12 cellular contexts compared by ENCODE assay signal in genomic region chr1:172393354-172393753, GRCh38. TPM values are rescaled to one million over a fixed set of nuclear protein-coding genes. Genes with fewer than 3 reads are reported as not detected.
DNase-seq lines count a peak whose midpoint lies in the region; ATAC-seq, FAIRE-seq and TF ChIP-seq lines count a peak whose summit lies in the region.
"Had no signal": no experiment of that assay in that cellular context is flagged by ENCODE, and none has a peak within 500 bp of the region (broad histone marks: within the 10 kb centered on the region; RNA-seq: fewer than 3 reads in every experiment).

No MANE protein-coding gene starts in this region.

- H3K9me3 ChIP-seq in thyroid gland: no peaks in the 10 kb centered on the region
- H3K9me3 ChIP-seq: gastrocnemius medialis had no signal

- H3K27ac Mint-ChIP-seq in activated T-cell treated with anti-CD3 and anti-CD28 coated beads, Interleukin-2, amount 50 U/mL, for 72 hours: peak overlapping the region; percentile 74
- peak overlapping the region; percentile 71 for H3K27ac Mint-ChIP-seq in activated CD8-positive, alpha-beta T cell treated with anti-CD3 and anti-CD28 coated beads, Interleukin-2, amount 10 ng/mL, durations not matched to agents 7 days and 5 days
- H3K27ac Mint-ChIP-seq in mesothelial cell of epicardium: peak overlapping the region; percentile 97

- POLR2A ChIA-PET in activated CD8-positive, alpha-beta T cell treated with anti-CD3 and anti-CD28 coated beads, Interleukin-2, amount 10 ng/mL, durations not matched to agents 7 days and 5 days (lab: Charles Lee): no interaction called here

- no peak for TF ChIP-seq CTCF in mesothelial cell of epicardium (IDR thresholded peaks at IDR 0.05; ENCODE audit: unreplicated experiment)
- TF ChIP-seq CTCF in thyroid gland (IDR thresholded peaks at IDR 0.05): no peak

- H3K4me3 ChIP-seq in thyroid gland (replicated peaks in 1 of 3): no peak overlapping the region
- H3K4me3 ChIP-seq: gastrocnemius medialis had no signal

- 67 to 77% methylated on average over 5 of the region's 5 CpGs for WGBS in thyroid gland, 2 donors

- no peaks in the 10 kb centered on the region for H3K9me3 Mint-ChIP-seq in activated T-cell treated with anti-CD3 and anti-CD28 coated beads, Interleukin-2, amount 50 U/mL, for 72 hours
- no peaks in the 10 kb centered on the region for H3K9me3 Mint-ChIP-seq in activated T-cell treated with anti-CD3 and anti-CD28 coated beads, Interleukin-2, amount 50 U/mL, for 4 hours
- no peaks in the 10 kb centered on the region for H3K9me3 Mint-ChIP-seq in activated CD8-positive, alpha-beta T cell treated with anti-CD3 and anti-CD28 coated beads, Interleukin-2, amount 10 ng/mL, durations not matched to agents 7 days and 5 days (ENCODE audit: insufficient read depth)
- no peaks in the 10 kb centered on the region for H3K9me3 Mint-ChIP-seq in mesothelial cell of epicardium

- TF ChIP-seq POLR2A in thyroid gland (IDR thresholded peaks at IDR 0.05): no peak
- no peak for TF ChIP-seq POLR2A in GM12892 (IDR thresholded peaks at IDR 0.05; ENCODE audit: low read depth, low read length)

- no peak for FAIRE-seq in GM12892 (lab: Jason Lieb, UNC)
- FAIRE-seq in RCC 7860 (lab: Jason Lieb, UNC): no peak
- FAIRE-seq: bronchial epithelial cell had no signal

- no peak for DNase-seq in activated T-cell treated with anti-CD3 and anti-CD28 coated beads, Interleukin-2, amount 50 U/mL, for 72 hours
- no peak for DNase-seq in activated T-cell treated with anti-CD3 and anti-CD28 coated beads, Interleukin-2, amount 50 U/mL, for 4 hours
- DNase-seq in activated CD8-positive, alpha-beta T cell treated with anti-CD3 and anti-CD28 coated beads, Interleukin-2, amount 10 ng/mL, durations not matched to agents 7 days and 5 days: no peak
- no peak for DNase-seq in mesothelial cell of epicardium (ENCODE audit: low spot score in 2 of 2, unreplicated experiment in 2 of 2)
- no peak for DNase-seq in thyroid gland
- DNase-seq in GM12892 (ENCODE audit: insufficient read length): no peak
- no peak for DNase-seq in HCEC 1CT
- DNase-seq in RCC 7860 (ENCODE audit: low spot score): no peak
- DNase-seq: gastrocnemius medialis, SW 1271 had no signal

- peak overlapping the region; percentile 88 to 90 (median 89) for H3K27ac ChIP-seq in thyroid gland
- H3K27ac ChIP-seq: gastrocnemius medialis had no signal

- peak in 1 of 2 donors; percentile 18 for ATAC-seq in activated T-cell treated with anti-CD3 and anti-CD28 coated beads, Interleukin-2, amount 50 U/mL, for 72 hours (replicated peaks in 1 of 2)
- ATAC-seq in activated T-cell treated with anti-CD3 and anti-CD28 coated beads, Interleukin-2, amount 50 U/mL, for 4 hours: no peak
- ATAC-seq in activated CD8-positive, alpha-beta T cell treated with anti-CD3 and anti-CD28 coated beads, Interleukin-2, amount 10 ng/mL, durations not matched to agents 7 days and 5 days: no peak

- no peaks in the 10 kb centered on the region for H3K27me3 Mint-ChIP-seq in activated T-cell treated with anti-CD3 and anti-CD28 coated beads, Interleukin-2, amount 50 U/mL, for 72 hours (ENCODE audit: low read depth)
- H3K27me3 Mint-ChIP-seq in activated T-cell treated with anti-CD3 and anti-CD28 coated beads, Interleukin-2, amount 50 U/mL, for 4 hours (ENCODE audit: low read depth): no peaks in the 10 kb centered on the region
- no peaks in the 10 kb centered on the region for H3K27me3 Mint-ChIP-seq in activated CD8-positive, alpha-beta T cell treated with anti-CD3 and anti-CD28 coated beads, Interleukin-2, amount 10 ng/mL, durations not matched to agents 7 days and 5 days (ENCODE audit: low read depth)
- no peaks in the 10 kb centered on the region for H3K27me3 Mint-ChIP-seq in mesothelial cell of epicardium (ENCODE audit: low read depth)

- H3K36me3 ChIP-seq in thyroid gland: no peaks in the 10 kb centered on the region
- H3K36me3 ChIP-seq: gastrocnemius medialis had no signal

- intact Hi-C loops in thyroid gland (cut with DNase I): no loop called here

- CTCF ChIA-PET in activated CD8-positive, alpha-beta T cell treated with anti-CD3 and anti-CD28 coated beads, Interleukin-2, amount 10 ng/mL, durations not matched to agents 7 days and 5 days (lab: Charles Lee): interaction anchor here (0.8 to 4.5 kb wide), 9 partner anchors 10 to 389 kb away, joined by 3 to 34 read pairs (median 5); no protein-coding TSS in a partner anchor

- H3K27me3 ChIP-seq in thyroid gland: no peaks in the 10 kb centered on the region
- H3K27me3 ChIP-seq: gastrocnemius medialis had no signal

- H3K36me3 Mint-ChIP-seq in activated T-cell treated with anti-CD3 and anti-CD28 coated beads, Interleukin-2, amount 50 U/mL, for 72 hours (ENCODE audit: insufficient read depth in 2 of 2): peaks cover 0 to 2% of the 10 kb centered on the region in 2 donors
- H3K36me3 Mint-ChIP-seq in activated T-cell treated with anti-CD3 and anti-CD28 coated beads, Interleukin-2, amount 50 U/mL, for 4 hours (ENCODE audit: insufficient read depth): no peaks in the 10 kb centered on the region
- H3K36me3 Mint-ChIP-seq in activated CD8-positive, alpha-beta T cell treated with anti-CD3 and anti-CD28 coated beads, Interleukin-2, amount 10 ng/mL, durations not matched to agents 7 days and 5 days (ENCODE audit: low read depth): peaks cover 19% of the 10 kb centered on the region
- peaks cover 3% of the 10 kb centered on the region for H3K36me3 Mint-ChIP-seq in mesothelial cell of epicardium

- H3K4me1 Mint-ChIP-seq in activated T-cell treated with anti-CD3 and anti-CD28 coated beads, Interleukin-2, amount 50 U/mL, for 72 hours (ENCODE audit: low read depth): peaks cover 76% of the 10 kb centered on the region
- H3K4me1 Mint-ChIP-seq in activated T-cell treated with anti-CD3 and anti-CD28 coated beads, Interleukin-2, amount 50 U/mL, for 4 hours (ENCODE audit: low read depth): peaks cover 65% of the 10 kb centered on the region
- H3K4me1 Mint-ChIP-seq in activated CD8-positive, alpha-beta T cell treated with anti-CD3 and anti-CD28 coated beads, Interleukin-2, amount 10 ng/mL, durations not matched to agents 7 days and 5 days (ENCODE audit: low read depth): peaks cover 48% of the 10 kb centered on the region
- H3K4me1 Mint-ChIP-seq in mesothelial cell of epicardium: peaks cover 90% of the 10 kb centered on the region

- peak overlapping the region; percentile 28 to 72 for H3K4me3 Mint-ChIP-seq in activated T-cell treated with anti-CD3 and anti-CD28 coated beads, Interleukin-2, amount 50 U/mL, for 72 hours
- H3K4me3 Mint-ChIP-seq in activated T-cell treated with anti-CD3 and anti-CD28 coated beads, Interleukin-2, amount 50 U/mL, for 4 hours: no peak overlapping the region
- H3K4me3 Mint-ChIP-seq in activated CD8-positive, alpha-beta T cell treated with anti-CD3 and anti-CD28 coated beads, Interleukin-2, amount 10 ng/mL, durations not matched to agents 7 days and 5 days: peak overlapping the region; percentile 71
- no peak overlapping the region for H3K4me3 Mint-ChIP-seq in mesothelial cell of epicardium

- H3K4me1 ChIP-seq in thyroid gland: peaks cover 41 to 53% of the 10 kb centered on the region in 2 donors

RNA-seq across cellular contexts. Expression of gene C1orf105, which starts 27.1 kb away (rescaled TPM):
- total RNA-seq in activated T-cell treated with anti-CD3 and anti-CD28 coated beads, Interleukin-2, amount 50 U/mL, for 72 hours: not detected
- not detected for total RNA-seq in activated T-cell treated with anti-CD3 and anti-CD28 coated beads, Interleukin-2, amount 50 U/mL, for 4 hours
- total RNA-seq in activated CD8-positive, alpha-beta T cell treated with anti-CD3 and anti-CD28 coated beads, Interleukin-2, amount 10 ng/mL, durations not matched to agents 7 days and 5 days: not detected
- total RNA-seq in mesothelial cell of epicardium: 0.57 to 0.95 TPM in 2 of 3 replicates, not detected in the other
- total RNA-seq in thyroid gland: not detected
- polyA plus RNA-seq in GM12892 (2012; ENCODE audit: missing spikeins): not detected
- total RNA-seq: activated CD8-positive, alpha-beta memory T cell treated with anti-CD3 and anti-CD28 coated beads, Interleukin-2, amount 10 ng/mL, durations not matched to agents 7 days and 5 days; bronchial epithelial cell had no signal

RNA-seq across cellular contexts. Expression of gene PIGC, which starts 50.5 kb away (rescaled TPM):
- 10 to 100 TPM; 31.4 to 32.7 TPM for total RNA-seq in activated T-cell treated with anti-CD3 and anti-CD28 coated beads, Interleukin-2, amount 50 U/mL, for 72 hours
- 10 to 100 TPM; 16.8 to 19.1 (median 17.8) TPM for total RNA-seq in activated T-cell treated with anti-CD3 and anti-CD28 coated beads, Interleukin-2, amount 50 U/mL, for 4 hours
- 10 to 100 TPM; 25.4 to 27.0 TPM for total RNA-seq in activated CD8-positive, alpha-beta T cell treated with anti-CD3 and anti-CD28 coated beads, Interleukin-2, amount 10 ng/mL, durations not matched to agents 7 days and 5 days
- 31.9 to 33.9 TPM (median 33.3 TPM) in 3 replicates for total RNA-seq in mesothelial cell of epicardium
- 10 to 100 TPM; 19.4 to 23.4 (median 20.9) TPM for total RNA-seq in thyroid gland
- 15.9 TPM for polyA plus RNA-seq in GM12892 (2012; ENCODE audit: missing spikeins)

Comparison
In these comparisons a context has a peak if more than half of its experiments do, and no peak if none do; other contexts are left out.
1. H3K4me3 Mint-ChIP-seq: peak in activated T-cell treated with anti-CD3 and anti-CD28 coated beads, Interleukin-2, amount 50 U/mL, for 72 hours (2 of 2) and activated CD8-positive, alpha-beta T cell treated with anti-CD3 and anti-CD28 coated beads, Interleukin-2, amount 10 ng/mL, durations not matched to agents 7 days and 5 days (single experiment); none in activated T-cell treated with anti-CD3 and anti-CD28 coated beads, Interleukin-2, amount 50 U/mL, for 4 hours (single experiment) and mesothelial cell of epicardium (single experiment).
2. Peak in every context shown above with its lines, with median percentiles within 50 percentile points of each other: H3K27ac Mint-ChIP-seq.